7 cellular contexts compared by ENCODE assay signal in genomic region chr12:42327227-42327590, GRCh38. TPM values are rescaled to one million over a fixed set of nuclear protein-coding genes. Genes with fewer than 3 reads are reported as not detected.
A peak's percentile ranks its signal among the peaks of the same experiment; 100 is the strongest.
DNase-seq lines count a peak whose midpoint lies in the region; ATAC-seq and TF ChIP-seq lines count a peak whose summit lies in the region.

No MANE protein-coding gene starts in this region.

- H3K36me3 Mint-ChIP-seq in activated CD4-positive, alpha-beta memory T cell treated with anti-CD3 and anti-CD28 coated beads for 36 hours = peaks cover 10% of the 10 kb centered on the region
- H3K36me3 Mint-ChIP-seq in stimulated activated effector memory CD8-positive, alpha-beta T cell treated with anti-CD3 and anti-CD28 coated beads, Interleukin-12 subunit alpha, Interleukin-12 subunit beta, amount 100 ng/mL, for 72 hours = peaks cover 41% of the 10 kb centered on the region

- H3K27ac Mint-ChIP-seq in activated CD4-positive, alpha-beta memory T cell treated with anti-CD3 and anti-CD28 coated beads for 36 hours = peak overlapping the region; percentile 91
- H3K27ac Mint-ChIP-seq in stimulated activated effector memory CD8-positive, alpha-beta T cell treated with anti-CD3 and anti-CD28 coated beads, Interleukin-12 subunit alpha, Interleukin-12 subunit beta, amount 100 ng/mL, for 72 hours = peak overlapping the region; percentile 98

- TF ChIP-seq CTCF in HFF-Myc (IDR thresholded peaks at IDR 0.05; ENCODE audit: low read depth, low read length, missing control alignments) = no peak

- H3K27me3 Mint-ChIP-seq in activated CD4-positive, alpha-beta memory T cell treated with anti-CD3 and anti-CD28 coated beads for 36 hours = no peaks in the 10 kb centered on the region

- intact Hi-C loops in activated CD4-positive, alpha-beta memory T cell treated with anti-CD3 and anti-CD28 coated beads for 36 hours (cut with micrococcal nuclease) = loop anchor here (2.0 to 5.0 kb wide), 5 partner anchors 16 to 228 kb away; no protein-coding TSS in a partner anchor

- DNase-seq in HFF-Myc (ENCODE audit: extremely low read depth, low read depth) (no peak), epidermal melanocyte (ENCODE audit: insufficient read length, low spot score) (no peak)
- no peak for DNase-seq in activated CD4-positive, alpha-beta memory T cell treated with anti-CD3 and anti-CD28 coated beads for 36 hours
- no peak for DNase-seq in stimulated activated effector memory CD8-positive, alpha-beta T cell treated with anti-CD3 and anti-CD28 coated beads, Interleukin-12 subunit alpha, Interleukin-12 subunit beta, amount 100 ng/mL, for 72 hours (ENCODE audit: low spot score in 2 of 2)
- DNase-seq in central memory CD4-positive, alpha-beta T cell = no peak

- peak overlapping the region; percentile 90 for H3K4me3 ChIP-seq in HFF-Myc (replicated peaks; ENCODE audit: low read depth, low read length)
- H3K4me3 ChIP-seq in iPS-11a (ENCODE audit: low read depth, low read length) = peak overlapping the region; percentile 97

- peaks cover 52% of the 10 kb centered on the region for H3K4me1 Mint-ChIP-seq in activated CD4-positive, alpha-beta memory T cell treated with anti-CD3 and anti-CD28 coated beads for 36 hours (ENCODE audit: low read depth)
- H3K4me1 Mint-ChIP-seq in stimulated activated effector memory CD8-positive, alpha-beta T cell treated with anti-CD3 and anti-CD28 coated beads, Interleukin-12 subunit alpha, Interleukin-12 subunit beta, amount 100 ng/mL, for 72 hours = peaks cover 55% of the 10 kb centered on the region

- H3K9me3 Mint-ChIP-seq in activated CD4-positive, alpha-beta memory T cell treated with anti-CD3 and anti-CD28 coated beads for 36 hours = no peaks in the 10 kb centered on the region
- H3K9me3 Mint-ChIP-seq in stimulated activated effector memory CD8-positive, alpha-beta T cell treated with anti-CD3 and anti-CD28 coated beads, Interleukin-12 subunit alpha, Interleukin-12 subunit beta, amount 100 ng/mL, for 72 hours = no peaks in the 10 kb centered on the region

- CTCF ChIA-PET in activated CD4-positive, alpha-beta memory T cell treated with anti-CD3 and anti-CD28 coated beads for 36 hours (lab: Charles Lee) = interaction anchor here (0.9 to 2.8 kb wide), 3 partner anchors 91 to 201 kb away, joined by 3 to 8 read pairs (median 3); partner anchors contain the start of gene GXYLT1

- peak overlapping the region; percentile 91 for H3K4me3 Mint-ChIP-seq in activated CD4-positive, alpha-beta memory T cell treated with anti-CD3 and anti-CD28 coated beads for 36 hours
- H3K4me3 Mint-ChIP-seq in stimulated activated effector memory CD8-positive, alpha-beta T cell treated with anti-CD3 and anti-CD28 coated beads, Interleukin-12 subunit alpha, Interleukin-12 subunit beta, amount 100 ng/mL, for 72 hours = peak overlapping the region; percentile 98

- ATAC-seq in stimulated activated effector memory CD8-positive, alpha-beta T cell treated with anti-CD3 and anti-CD28 coated beads, Interleukin-12 subunit alpha, Interleukin-12 subunit beta, amount 100 ng/mL, for 72 hours = no peak
- no peak for ATAC-seq in HG03175 (IDR thresholded peaks at IDR 0.05; ENCODE audit: unreplicated experiment)

- POLR2A ChIA-PET in activated CD4-positive, alpha-beta memory T cell treated with anti-CD3 and anti-CD28 coated beads for 36 hours (lab: Charles Lee) = no interaction called here

RNA-seq across cellular contexts. Expression of gene PPHLN1, which starts 1.2 kb away (rescaled TPM):
- 10 to 100 TPM; 79.9 to 81.3 TPM for total RNA-seq in activated CD4-positive, alpha-beta memory T cell treated with anti-CD3 and anti-CD28 coated beads for 36 hours

RNA-seq across cellular contexts. Expression of gene ZCRB1, which starts 1.3 kb away (rescaled TPM):
- 10 to 100 TPM; 80.1 to 88.1 TPM for total RNA-seq in activated CD4-positive, alpha-beta memory T cell treated with anti-CD3 and anti-CD28 coated beads for 36 hours
